ENCODE assay signal across 14 cellular contexts in genomic region chr2:75602724-75603342, GRCh38. TPM values are rescaled to one million over a fixed set of nuclear protein-coding genes. Genes with fewer than 3 reads are reported as not detected.
DNase-seq lines count a peak whose midpoint lies in the region; ATAC-seq and TF ChIP-seq lines count a peak whose summit lies in the region.
"Had no signal": no experiment of that assay in that cellular context is flagged by ENCODE, and none has a peak within 500 bp of the region (broad histone marks: within the 10 kb centered on the region; RNA-seq: fewer than 3 reads in every experiment).

No MANE protein-coding gene starts in this region.

- no peak overlapping the region for H3K4me3 ChIP-seq in esophagus muscularis mucosa
- H3K4me3 ChIP-seq: pancreas had no signal

- TF ChIP-seq POLR2A in esophagus muscularis mucosa (IDR thresholded peaks at IDR 0.05; ENCODE audit: low read depth), result no peak

- no peaks in the 10 kb centered on the region for H3K9me3 Mint-ChIP-seq in osteocyte (ENCODE audit: unreplicated experiment)
- H3K9me3 Mint-ChIP-seq in stimulated activated memory B cell treated with anti-CD40 and anti-IgM and Interleukin-4, amounts not matched to agents 10 μg/mL and 1 μg/mL and 100 μg/mL, for 72 hours, result no peaks in the 10 kb centered on the region

- peak; percentile 18 for DNase-seq in DMS79 (lab: John Stamatoyannopoulos, UW)
- peak; percentile 97 for DNase-seq in RPMI7951 (ENCODE audit: low read depth)
- peak; percentile 60 for DNase-seq in esophagus muscularis mucosa (ENCODE audit: extremely low spot score)
- DNase-seq in osteocyte (ENCODE audit: extremely low spot score, unreplicated experiment), result no peak
- DNase-seq in NCI-H446 (lab: John Stamatoyannopoulos, UW), result no peak
- DNase-seq in HuH-7.5 (ENCODE audit: low spot score), result no peak
- DNase-seq: activated CD8-positive, alpha-beta T cell treated with anti-CD3 and anti-CD28 coated beads, Interleukin-2, amount 10 ng/mL, durations not matched to agents 7 days and 5 days; DMS153; left ventricle myocardium superior; MM.1S; pancreas had no signal

- H3K4me1 Mint-ChIP-seq in osteocyte (ENCODE audit: unreplicated experiment), result peaks cover 78% of the 10 kb centered on the region
- H3K4me1 Mint-ChIP-seq in stimulated activated memory B cell treated with anti-CD40 and anti-IgM and Interleukin-4, amounts not matched to agents 10 μg/mL and 1 μg/mL and 100 μg/mL, for 72 hours, result peaks cover 8% of the 10 kb centered on the region

- no peaks in the 10 kb centered on the region for H3K36me3 ChIP-seq in esophagus muscularis mucosa
- H3K36me3 ChIP-seq: pancreas had no signal

- no peak for ATAC-seq in GM21825 (IDR thresholded peaks at IDR 0.05; ENCODE audit: unreplicated experiment)
- ATAC-seq in stimulated activated memory B cell treated with anti-CD40 and anti-IgM and Interleukin-4, amounts not matched to agents 10 μg/mL and 1 μg/mL and 100 μg/mL, for 72 hours, result no peak
- ATAC-seq: activated CD8-positive, alpha-beta T cell treated with anti-CD3 and anti-CD28 coated beads, Interleukin-2, amount 10 ng/mL, durations not matched to agents 7 days and 5 days; left ventricle myocardium superior had no signal

- intact Hi-C loops in esophagus muscularis mucosa (cut with DNase I), result loop anchor here (10.0 kb wide), 2 partner anchors 138 to 678 kb away; no protein-coding TSS in a partner anchor

- H3K9me3 ChIP-seq in esophagus muscularis mucosa, result no peaks in the 10 kb centered on the region
- H3K9me3 ChIP-seq: pancreas had no signal

- H3K4me1 ChIP-seq in esophagus muscularis mucosa, result no peaks in the 10 kb centered on the region

- TF ChIP-seq EP300 in esophagus muscularis mucosa (IDR thresholded peaks at IDR 0.05), result no peak

- peaks cover 0 to 32% (median 3%) of the 10 kb centered on the region in 4 donors for H3K27me3 ChIP-seq in esophagus muscularis mucosa
- H3K27me3 ChIP-seq: pancreas had no signal

- no peak overlapping the region for H3K4me3 Mint-ChIP-seq in osteocyte (ENCODE audit: unreplicated experiment)
- no peak overlapping the region for H3K4me3 Mint-ChIP-seq in stimulated activated memory B cell treated with anti-CD40 and anti-IgM and Interleukin-4, amounts not matched to agents 10 μg/mL and 1 μg/mL and 100 μg/mL, for 72 hours
- H3K4me3 Mint-ChIP-seq: activated CD8-positive, alpha-beta T cell treated with anti-CD3 and anti-CD28 coated beads, Interleukin-2, amount 10 ng/mL, durations not matched to agents 7 days and 5 days had no signal

- no peak overlapping the region for H3K27ac ChIP-seq in esophagus muscularis mucosa (replicated peaks in 1 of 4)
- H3K27ac ChIP-seq: pancreas had no signal

- no peaks in the 10 kb centered on the region for H3K36me3 Mint-ChIP-seq in osteocyte (ENCODE audit: unreplicated experiment)
- no peaks in the 10 kb centered on the region for H3K36me3 Mint-ChIP-seq in stimulated activated memory B cell treated with anti-CD40 and anti-IgM and Interleukin-4, amounts not matched to agents 10 μg/mL and 1 μg/mL and 100 μg/mL, for 72 hours

- TF ChIP-seq CTCF in esophagus muscularis mucosa (IDR thresholded peaks at IDR 0.05) (no peak), osteocyte (IDR thresholded peaks at IDR 0.05) (no peak)

- WGBS in esophagus muscularis mucosa, result 72% methylated on average over 6 of the region's 6 CpGs

- peak overlapping the region; percentile 83 for H3K27ac Mint-ChIP-seq in osteocyte (ENCODE audit: unreplicated experiment)
- H3K27ac Mint-ChIP-seq in stimulated activated memory B cell treated with anti-CD40 and anti-IgM and Interleukin-4, amounts not matched to agents 10 μg/mL and 1 μg/mL and 100 μg/mL, for 72 hours, result no peak overlapping the region
- H3K27ac Mint-ChIP-seq: activated CD8-positive, alpha-beta T cell treated with anti-CD3 and anti-CD28 coated beads, Interleukin-2, amount 10 ng/mL, durations not matched to agents 7 days and 5 days had no signal

- H3K27me3 Mint-ChIP-seq in osteocyte (ENCODE audit: unreplicated experiment), result no peaks in the 10 kb centered on the region
- H3K27me3 Mint-ChIP-seq in stimulated activated memory B cell treated with anti-CD40 and anti-IgM and Interleukin-4, amounts not matched to agents 10 μg/mL and 1 μg/mL and 100 μg/mL, for 72 hours, result peaks cover 55% of the 10 kb centered on the region

RNA-seq across cellular contexts. Expression of gene EVA1A, which starts 42.1 kb away (rescaled TPM):
- total RNA-seq in RPMI7951 (2014; rRNA removed; shearing (Covaris generic)), result 68.7 and 95.4 TPM in 2 replicates
- total RNA-seq in esophagus muscularis mucosa, result 1 to 10 TPM in 1 of 4 donors, under 1 TPM in 2, not detected in 1; 0.17 to 1.2 (median 0.69) TPM
- total RNA-seq in osteocyte, result 30.7 and 33.5 TPM in 2 replicates
- total RNA-seq: activated CD8-positive, alpha-beta T cell treated with anti-CD3 and anti-CD28 coated beads, Interleukin-2, amount 10 ng/mL, durations not matched to agents 7 days and 5 days; T-helper 1 cell treated with Interleukin-12 subunit alpha and Interleukin-12 subunit beta and Interleukin-4 antibody, amounts not matched to agents 30 ng/mL and 1 ng/mL, for 36 hours had no signal

RNA-seq across cellular contexts. Expression of gene MRPL19, which starts 43.8 kb away (rescaled TPM):
- total RNA-seq in RPMI7951 (2014; rRNA removed; shearing (Covaris generic)), result 51.1 and 57.0 TPM in 2 replicates
- total RNA-seq in esophagus muscularis mucosa, result 10 to 100 TPM; 24.5 to 40.5 (median 31.4) TPM
- 44.8 and 46.6 TPM in 2 replicates for total RNA-seq in osteocyte

Comparison
In these comparisons a context has a peak if more than half of its experiments do, and no peak if none do; other contexts are left out.
1. DNase-seq: peak in DMS79 (single experiment), RPMI7951 (single experiment) and esophagus muscularis mucosa (single experiment); none in osteocyte (single experiment), NCI-H446 (0 of 2) and HuH-7.5 (single experiment).
2. RNA of gene EVA1A, which starts 42.1 kb away (total RNA-seq): 68.7 to 95.4 TPM in RPMI7951 and 30.7 to 33.5 TPM in osteocyte; 0.17 to 1.2 TPM in esophagus muscularis mucosa; every median in the first group is over 10 times any median in the second.